ENCODE assay signal across 23 cellular contexts in the genomic region with DNA sequence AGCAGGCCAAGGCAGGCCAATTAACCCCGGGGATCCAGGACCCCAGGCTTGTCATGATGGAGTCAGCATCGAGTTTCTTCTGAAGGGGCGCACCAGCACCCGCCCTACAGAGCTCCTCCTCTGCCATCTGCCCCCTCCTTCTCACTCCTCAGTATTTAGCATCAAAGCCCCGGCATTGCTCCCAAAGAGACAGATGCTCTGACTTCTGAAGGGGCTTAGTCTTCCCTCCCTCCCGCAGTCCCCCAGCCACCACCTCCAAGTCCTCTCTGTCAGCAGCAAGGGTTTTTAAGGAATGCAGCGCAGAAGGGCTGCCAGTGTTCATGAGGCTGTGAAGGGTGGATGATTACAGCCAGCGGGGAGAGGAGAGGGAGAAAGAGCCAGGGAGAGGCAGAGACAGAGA.
DNase-seq lines count a peak whose midpoint lies in the region; TF ChIP-seq lines count a peak whose summit lies in the region.
"Had no signal": no experiment of that assay in that cellular context is flagged by ENCODE, and none has a peak within 500 bp of the region (broad histone marks: within the 10 kb centered on the region; RNA-seq: fewer than 3 reads in every experiment).

No MANE protein-coding gene starts in this region.

- H3K4me1 Mint-ChIP-seq in CD8-positive, alpha-beta memory T cell: no peaks in the 10 kb centered on the region
- no peaks in the 10 kb centered on the region for H3K4me1 Mint-ChIP-seq in chondrocyte (ENCODE audit: low read depth)
- H3K4me1 Mint-ChIP-seq in Caco-2 (ENCODE audit: low read depth, unreplicated experiment): no peaks in the 10 kb centered on the region
- H3K4me1 Mint-ChIP-seq: stimulated activated naive B cell treated with anti-CD40 and anti-IgM and Interleukin-4, amounts not matched to agents 10 μg/mL and 1 μg/mL and 100 μg/mL, for 72 hours had no signal

- no peak overlapping the region for H3K4me3 ChIP-seq in CD8-positive, alpha-beta memory T cell (ENCODE audit: low read length)
- no peak overlapping the region for H3K4me3 ChIP-seq in Caco-2 (ENCODE audit: low read depth, low read length)
- H3K4me3 ChIP-seq: SJSA1, upper lobe of right lung had no signal

- no peak for TF ChIP-seq CTCF in chondrocyte (IDR thresholded peaks at IDR 0.05)
- TF ChIP-seq CTCF in Caco-2 (IDR thresholded peaks at IDR 0.05; ENCODE audit: insufficient read depth in 1 of 2, low read depth in 1 of 2, low read length in 1 of 2, severe bottlenecking in 1 of 2, unreplicated experiment in 1 of 2): no peak

- BruUV-seq in Caco-2 (replicated peaks; lab: Mats Ljungman, UMichigan): no TSS peak

- CTCF ChIA-PET in CD8-positive, alpha-beta memory T cell (lab: Charles Lee): no interaction called here
- CTCF ChIA-PET in Caco-2 (lab: Charles Lee): no interaction called here

- peaks cover 0 to 2% of the 10 kb centered on the region in 2 donors for H3K27me3 Mint-ChIP-seq in CD8-positive, alpha-beta memory T cell
- H3K27me3 Mint-ChIP-seq in chondrocyte (ENCODE audit: low read depth): peaks cover 25% of the 10 kb centered on the region
- peaks cover 11% of the 10 kb centered on the region for H3K27me3 Mint-ChIP-seq in Caco-2 (ENCODE audit: insufficient read depth, unreplicated experiment)
- H3K27me3 Mint-ChIP-seq: activated CD4-positive, alpha-beta memory T cell treated with anti-CD3 and anti-CD28 coated beads for 36 hours had no signal

- H3K9me3 Mint-ChIP-seq in CD8-positive, alpha-beta memory T cell: peaks cover 0 to 10% (median 5%) of the 10 kb centered on the region in 5 donors
- H3K9me3 Mint-ChIP-seq in chondrocyte (ENCODE audit: low read depth): peaks cover 13% of the 10 kb centered on the region
- peaks cover 9% of the 10 kb centered on the region for H3K9me3 Mint-ChIP-seq in Caco-2 (ENCODE audit: unreplicated experiment)

- H3K27ac Mint-ChIP-seq in CD8-positive, alpha-beta memory T cell: no peak overlapping the region
- no peak overlapping the region for H3K27ac Mint-ChIP-seq in chondrocyte (ENCODE audit: unreplicated experiment)
- no peak overlapping the region for H3K27ac Mint-ChIP-seq in Caco-2 (ENCODE audit: unreplicated experiment)
- H3K27ac Mint-ChIP-seq: activated CD4-positive, alpha-beta memory T cell treated with anti-CD3 and anti-CD28 coated beads for 36 hours; stimulated activated naive B cell treated with anti-CD40 and anti-IgM and Interleukin-4, amounts not matched to agents 10 μg/mL and 1 μg/mL and 100 μg/mL, for 72 hours had no signal

- H3K4me3 Mint-ChIP-seq in CD8-positive, alpha-beta memory T cell: no peak overlapping the region
- H3K4me3 Mint-ChIP-seq in chondrocyte (ENCODE audit: unreplicated experiment) (no peak overlapping the region), Caco-2 (ENCODE audit: unreplicated experiment) (no peak overlapping the region)
- H3K4me3 Mint-ChIP-seq: activated CD4-positive, alpha-beta memory T cell treated with anti-CD3 and anti-CD28 coated beads for 36 hours; stimulated activated naive B cell treated with anti-CD40 and anti-IgM and Interleukin-4, amounts not matched to agents 10 μg/mL and 1 μg/mL and 100 μg/mL, for 72 hours had no signal

- intact Hi-C loops in Caco-2 (cut with micrococcal nuclease; ENCODE audit: unreplicated experiment): no loop called here

- H3K27ac ChIP-seq in CD8-positive, alpha-beta memory T cell (ENCODE audit: low read depth, low read length): no peak overlapping the region
- H3K27ac ChIP-seq: C4-2B, SJSA1, upper lobe of right lung had no signal

- H3K36me3 ChIP-seq in CD8-positive, alpha-beta memory T cell (ENCODE audit: insufficient read depth, low read length): no peaks in the 10 kb centered on the region
- H3K36me3 ChIP-seq in Caco-2 (ENCODE audit: control insufficient read depth, insufficient read depth, low read length): no peaks in the 10 kb centered on the region
- H3K36me3 ChIP-seq: breast epithelium, SJSA1, upper lobe of right lung had no signal

- no peaks in the 10 kb centered on the region for H3K36me3 Mint-ChIP-seq in CD8-positive, alpha-beta memory T cell
- H3K36me3 Mint-ChIP-seq in chondrocyte (ENCODE audit: low read depth) (peaks cover 5% of the 10 kb centered on the region), Caco-2 (ENCODE audit: insufficient read depth, unreplicated experiment) (no peaks in the 10 kb centered on the region)
- H3K36me3 Mint-ChIP-seq: activated CD4-positive, alpha-beta memory T cell treated with anti-CD3 and anti-CD28 coated beads for 36 hours; stimulated activated naive B cell treated with anti-CD40 and anti-IgM and Interleukin-4, amounts not matched to agents 10 μg/mL and 1 μg/mL and 100 μg/mL, for 72 hours had no signal

- no peaks in the 10 kb centered on the region for H3K27me3 ChIP-seq in CD8-positive, alpha-beta memory T cell (ENCODE audit: insufficient read depth, low read length, poor library complexity, severe bottlenecking)
- no peaks in the 10 kb centered on the region for H3K27me3 ChIP-seq in Caco-2 (replicated peaks; ENCODE audit: control insufficient read depth, insufficient read depth, low read length)
- H3K27me3 ChIP-seq: SJSA1 had no signal

- POLR2A ChIA-PET in CD8-positive, alpha-beta memory T cell (lab: Charles Lee): no interaction called here
- POLR2A ChIA-PET in Caco-2 (lab: Charles Lee): no interaction called here

- H3K4me1 ChIP-seq in CD8-positive, alpha-beta memory T cell (ENCODE audit: insufficient read depth, low read length): no peaks in the 10 kb centered on the region
- no peaks in the 10 kb centered on the region for H3K4me1 ChIP-seq in Caco-2
- H3K4me1 ChIP-seq: breast epithelium, SJSA1, upper lobe of right lung had no signal

- H3K9me3 ChIP-seq in CD8-positive, alpha-beta memory T cell (ENCODE audit: low read length): no peaks in the 10 kb centered on the region
- no peaks in the 10 kb centered on the region for H3K9me3 ChIP-seq in Caco-2
- H3K9me3 ChIP-seq: SJSA1, upper lobe of right lung had no signal

- DNase-seq in DMS 273 treated with DMSO at 0.1 percent for 48 hours (lab: John Stamatoyannopoulos, UW) (peak; percentile 40), NCI-H1105 treated with DMSO at 0.1 percent for 48 hours (lab: John Stamatoyannopoulos, UW) (peak; percentile 95), NCI-H345 (lab: John Stamatoyannopoulos, UW) (peak; percentile 81), astrocyte of the hippocampus (ENCODE audit: low read depth, low spot score) (peak; percentile 6), chondrocyte (ENCODE audit: low spot score) (no peak), Caco-2 (no peak)
- no peak for DNase-seq in CD8-positive, alpha-beta memory T cell
- DNase-seq: activated CD4-positive, alpha-beta memory T cell treated with anti-CD3 and anti-CD28 coated beads for 36 hours; activated CD8-positive, alpha-beta memory T cell treated with anti-CD3 and anti-CD28 coated beads, Interleukin-2, amount 50 U/mL, for 48 hours; activated naive CD4-positive, alpha-beta T cell treated with anti-CD3 and anti-CD28 coated beads, Interleukin-2, amount 50 U/mL, for 16 hours; amniotic stem cell; effector CD4-positive, alpha-beta T cell; islet precursor cell; left ventricle myocardium superior; NCI-H446; nucleus accumbens; stimulated activated CD4-positive, alpha-beta T cell treated with anti-CD3 and anti-CD28 coated beads, Interleukin-15, amount 100 ng/mL, for 24 hours; stimulated activated naive B cell treated with anti-CD40 and anti-IgM and Interleukin-4, amounts not matched to agents 10 μg/mL and 1 μg/mL and 100 μg/mL, for 72 hours; T-helper 1 cell; upper lobe of right lung had no signal

Comparison
In these comparisons a context has a peak if more than half of its experiments do, and no peak if none do; other contexts are left out.
1. DNase-seq: peak in DMS 273 treated with DMSO at 0.1 percent for 48 hours (single experiment), NCI-H1105 treated with DMSO at 0.1 percent for 48 hours (single experiment), NCI-H345 (single experiment) and astrocyte of the hippocampus (single experiment); none in CD8-positive, alpha-beta memory T cell (0 of 5), chondrocyte (single experiment) and Caco-2 (0 of 2).